8 cellular contexts compared by ENCODE assay signal in genomic region chr5:176573564-176574296, GRCh38. TPM values are rescaled to one million over a fixed set of nuclear protein-coding genes. Genes with fewer than 3 reads are reported as not detected.
A peak's percentile ranks its signal among the peaks of the same experiment; 100 is the strongest.
DNase-seq lines count a peak whose midpoint lies in the region; ATAC-seq and TF ChIP-seq lines count a peak whose summit lies in the region.

No MANE protein-coding gene starts in this region.

- no peaks in the 10 kb centered on the region for H3K9me2 ChIP-seq in SU-DHL-6 (replicated peaks; ENCODE audit: insufficient read depth, low read length)

- no peaks in the 10 kb centered on the region for H4K20me1 ChIP-seq in SU-DHL-6 (ENCODE audit: low read depth, low read length)

- ATAC-seq in HG03432 (IDR thresholded peaks at IDR 0.05; ENCODE audit: unreplicated experiment) (peak; percentile 67), sciatic nerve (peak; percentile 80), GM18870 (IDR thresholded peaks at IDR 0.05; ENCODE audit: unreplicated experiment) (no peak)
- ATAC-seq in activated naive CD8-positive, alpha-beta T cell treated with anti-CD3 and anti-CD28 coated beads, Interleukin-2, amount 10 ng/mL, durations not matched to agents 7 days and 5 days (ENCODE audit: low read depth) = peak; percentile 86

- no peaks in the 10 kb centered on the region for H3F3A ChIP-seq in SU-DHL-6 (ENCODE audit: insufficient read depth)

- H3K36me3 Mint-ChIP-seq in activated naive CD8-positive, alpha-beta T cell treated with anti-CD3 and anti-CD28 coated beads, Interleukin-2, amount 10 ng/mL, durations not matched to agents 7 days and 5 days = no peaks in the 10 kb centered on the region

- H3K27ac ChIP-seq in SU-DHL-6 (ENCODE audit: low read depth, low read length) = no peak overlapping the region
- no peak overlapping the region for H3K27ac ChIP-seq in left ventricle myocardium inferior (replicated peaks)

- no peaks in the 10 kb centered on the region for H3K9me3 Mint-ChIP-seq in activated naive CD8-positive, alpha-beta T cell treated with anti-CD3 and anti-CD28 coated beads, Interleukin-2, amount 10 ng/mL, durations not matched to agents 7 days and 5 days

- H3K4me3 Mint-ChIP-seq in activated naive CD8-positive, alpha-beta T cell treated with anti-CD3 and anti-CD28 coated beads, Interleukin-2, amount 10 ng/mL, durations not matched to agents 7 days and 5 days = no peak overlapping the region

- H3K4me3 ChIP-seq in SU-DHL-6 (ENCODE audit: insufficient read depth, low read length, poor library complexity, severe bottlenecking) = no peak overlapping the region
- no peak overlapping the region for H3K4me3 ChIP-seq in left ventricle myocardium inferior

- DNase-seq in NCI-H2029 treated with DMSO at 0.1 percent for 48 hours (lab: John Stamatoyannopoulos, UW) = peak; percentile 11
- no peak for DNase-seq in NCI-H2029 (lab: John Stamatoyannopoulos, UW)
- peak; percentile 86 for DNase-seq in activated naive CD8-positive, alpha-beta T cell treated with anti-CD3 and anti-CD28 coated beads, Interleukin-2, amount 10 ng/mL, durations not matched to agents 7 days and 5 days
- peak; percentile 70 for DNase-seq in left ventricle myocardium inferior
- DNase-seq in sciatic nerve (ENCODE audit: low spot score) = peak; percentile 85

- TF ChIP-seq CTCF in SU-DHL-6 (IDR thresholded peaks at IDR 0.05; ENCODE audit: insufficient read depth, low read length, poor library complexity, severe bottlenecking) = peak; percentile 70
- peak; percentile 87 for TF ChIP-seq CTCF in left ventricle myocardium inferior (IDR thresholded peaks at IDR 0.05; ENCODE audit: borderline replicate concordance)

- H3K9me3 ChIP-seq in SU-DHL-6 (ENCODE audit: insufficient read depth, low read length) = no peaks in the 10 kb centered on the region
- no peaks in the 10 kb centered on the region for H3K9me3 ChIP-seq in left ventricle myocardium inferior (replicated peaks)

- H3K36me3 ChIP-seq in SU-DHL-6 (ENCODE audit: low read length) (no peaks in the 10 kb centered on the region), left ventricle myocardium inferior (no peaks in the 10 kb centered on the region)

- H3K27me3 ChIP-seq in SU-DHL-6 (ENCODE audit: low read length) (no peaks in the 10 kb centered on the region), left ventricle myocardium inferior (ENCODE audit: low read depth) (peaks cover 70% of the 10 kb centered on the region)

- no peak overlapping the region for H3K27ac Mint-ChIP-seq in activated naive CD8-positive, alpha-beta T cell treated with anti-CD3 and anti-CD28 coated beads, Interleukin-2, amount 10 ng/mL, durations not matched to agents 7 days and 5 days

- no peaks in the 10 kb centered on the region for H3K79me2 ChIP-seq in SU-DHL-6 (ENCODE audit: insufficient read depth, low read length)

- peaks cover 5% of the 10 kb centered on the region for H3K4me1 Mint-ChIP-seq in activated naive CD8-positive, alpha-beta T cell treated with anti-CD3 and anti-CD28 coated beads, Interleukin-2, amount 10 ng/mL, durations not matched to agents 7 days and 5 days

- intact Hi-C loops in left ventricle myocardium inferior (cut with micrococcal nuclease) = no loop called here
- intact Hi-C loops in sciatic nerve (cut with DNase I) = no loop called here

- H3K27me3 Mint-ChIP-seq in activated naive CD8-positive, alpha-beta T cell treated with anti-CD3 and anti-CD28 coated beads, Interleukin-2, amount 10 ng/mL, durations not matched to agents 7 days and 5 days = peaks cover 8% of the 10 kb centered on the region

- no peak overlapping the region for H3K9ac ChIP-seq in SU-DHL-6 (ENCODE audit: low read length)

- H2AFZ ChIP-seq in SU-DHL-6 (ENCODE audit: low read depth, low read length, severe bottlenecking) = no peak overlapping the region

- POLR2A ChIA-PET in activated naive CD8-positive, alpha-beta T cell treated with anti-CD3 and anti-CD28 coated beads, Interleukin-2, amount 10 ng/mL, durations not matched to agents 7 days and 5 days (lab: Charles Lee) = interaction anchor here (2.6 kb wide), 1 partner anchor 31 kb away, joined by 10 read pairs; no protein-coding TSS in a partner anchor

- H3K4me1 ChIP-seq in left ventricle myocardium inferior = no peaks in the 10 kb centered on the region

- no peak overlapping the region for H3K4me2 ChIP-seq in SU-DHL-6 (ENCODE audit: low read depth, low read length, poor library complexity, severe bottlenecking)

RNA-seq across cellular contexts. Expression of gene CDHR2, which starts 24.6 kb away (rescaled TPM):
- 1 to 10 TPM; 2.4 to 3.8 TPM for total RNA-seq in activated naive CD8-positive, alpha-beta T cell treated with anti-CD3 and anti-CD28 coated beads, Interleukin-2, amount 10 ng/mL, durations not matched to agents 7 days and 5 days
- total RNA-seq in left ventricle myocardium inferior = 0.33 TPM
- 0.36 TPM for total RNA-seq in sciatic nerve

RNA-seq across cellular contexts. Expression of gene GPRIN1, which starts 36.2 kb away (rescaled TPM):
- total RNA-seq in activated naive CD8-positive, alpha-beta T cell treated with anti-CD3 and anti-CD28 coated beads, Interleukin-2, amount 10 ng/mL, durations not matched to agents 7 days and 5 days = 1 to 10 TPM; 1.5 to 1.6 TPM
- total RNA-seq in left ventricle myocardium inferior = 0.58 TPM
- total RNA-seq in sciatic nerve = 0.53 TPM

RNA-seq across cellular contexts. Expression of gene RNF44, which starts 36.5 kb away (rescaled TPM):
- total RNA-seq in activated naive CD8-positive, alpha-beta T cell treated with anti-CD3 and anti-CD28 coated beads, Interleukin-2, amount 10 ng/mL, durations not matched to agents 7 days and 5 days = 100 to 1,000 TPM; 162 to 166 TPM
- total RNA-seq in left ventricle myocardium inferior (28.2 TPM), sciatic nerve (44.7 TPM)

RNA-seq across cellular contexts. Expression of gene SNCB, which starts 56.6 kb away (rescaled TPM):
- total RNA-seq in activated naive CD8-positive, alpha-beta T cell treated with anti-CD3 and anti-CD28 coated beads, Interleukin-2, amount 10 ng/mL, durations not matched to agents 7 days and 5 days = under 1 TPM in 1 of 2 experiments, not detected in 1; 0.28 TPM
- 0.44 TPM for total RNA-seq in left ventricle myocardium inferior
- not detected for total RNA-seq in sciatic nerve

RNA-seq across cellular contexts. Expression of gene EIF4E1B, which starts 56.7 kb away (rescaled TPM):
- total RNA-seq in activated naive CD8-positive, alpha-beta T cell treated with anti-CD3 and anti-CD28 coated beads, Interleukin-2, amount 10 ng/mL, durations not matched to agents 7 days and 5 days = not detected
- total RNA-seq in left ventricle myocardium inferior (not detected), sciatic nerve (not detected)
